ENCODE assay signal across 9 cellular contexts in genomic region chr6:41462980-41463930, GRCh38.
DNase-seq lines count a peak whose midpoint lies in the region; ATAC-seq, FAIRE-seq and TF ChIP-seq lines count a peak whose summit lies in the region.
"Had no signal": no experiment of that assay in that cellular context is flagged by ENCODE, and none has a peak within 500 bp of the region (broad histone marks: within the 10 kb centered on the region; RNA-seq: fewer than 3 reads in every experiment).

No MANE protein-coding gene starts in this region.

- no peak overlapping the region for H3K27ac Mint-ChIP-seq in activated CD4-positive, alpha-beta T cell treated with anti-CD3 and anti-CD28 coated beads for 36 hours
- H3K27ac Mint-ChIP-seq in activated CD4-positive, alpha-beta T cell treated with anti-CD3 and anti-CD28 coated beads, Interleukin-2, amount 10 ng/mL, durations not matched to agents 7 days and 5 days, result no peak overlapping the region
- no peak overlapping the region for H3K27ac Mint-ChIP-seq in astrocyte (ENCODE audit: unreplicated experiment)
- no peak overlapping the region for H3K27ac Mint-ChIP-seq in stimulated activated naive B cell treated with anti-CD40 and anti-IgM and Interleukin-4, amounts not matched to agents 10 μg/mL and 1 μg/mL and 100 μg/mL, for 72 hours
- H3K27ac Mint-ChIP-seq in CD8-positive, alpha-beta memory T cell, result peak overlapping the region in 1 of 8 donors; percentile 48

- peaks cover 32% of the 10 kb centered on the region for H3K27me3 Mint-ChIP-seq in activated CD4-positive, alpha-beta T cell treated with anti-CD3 and anti-CD28 coated beads for 36 hours
- H3K27me3 Mint-ChIP-seq in activated CD4-positive, alpha-beta T cell treated with anti-CD3 and anti-CD28 coated beads, Interleukin-2, amount 10 ng/mL, durations not matched to agents 7 days and 5 days, result peaks cover 53% of the 10 kb centered on the region
- peaks cover 51% of the 10 kb centered on the region for H3K27me3 Mint-ChIP-seq in astrocyte (ENCODE audit: low read depth, unreplicated experiment)
- peaks cover 35 to 55% of the 10 kb centered on the region in 2 donors for H3K27me3 Mint-ChIP-seq in stimulated activated naive B cell treated with anti-CD40 and anti-IgM and Interleukin-4, amounts not matched to agents 10 μg/mL and 1 μg/mL and 100 μg/mL, for 72 hours
- peaks cover 26 to 67% of the 10 kb centered on the region in 2 donors for H3K27me3 Mint-ChIP-seq in CD8-positive, alpha-beta memory T cell

- POLR2A ChIA-PET in activated CD4-positive, alpha-beta T cell treated with anti-CD3 and anti-CD28 coated beads for 36 hours (lab: Charles Lee), result no interaction called here
- POLR2A ChIA-PET in activated CD4-positive, alpha-beta T cell treated with anti-CD3 and anti-CD28 coated beads, Interleukin-2, amount 10 ng/mL, durations not matched to agents 7 days and 5 days (lab: Charles Lee), result no interaction called here
- POLR2A ChIA-PET in CD8-positive, alpha-beta memory T cell (lab: Charles Lee), result no interaction called here

- FAIRE-seq in astrocyte (lab: Jason Lieb, UNC), result no peak

- H3K27me3 ChIP-seq in astrocyte (ENCODE audit: insufficient read depth, low read length), result peaks cover 2% of the 10 kb centered on the region
- peaks cover 6% of the 10 kb centered on the region for H3K27me3 ChIP-seq in CD8-positive, alpha-beta memory T cell (ENCODE audit: insufficient read depth, low read length, poor library complexity, severe bottlenecking)

- no peak overlapping the region for H3K27ac ChIP-seq in astrocyte (ENCODE audit: low read depth, low read length)
- H3K27ac ChIP-seq in CD8-positive, alpha-beta memory T cell (ENCODE audit: low read depth, low read length), result no peak overlapping the region

- H3K4me1 ChIP-seq in astrocyte (ENCODE audit: insufficient read depth, low read length), result peaks cover 10% of the 10 kb centered on the region
- no peaks in the 10 kb centered on the region for H3K4me1 ChIP-seq in CD8-positive, alpha-beta memory T cell (ENCODE audit: insufficient read depth, low read length)

- H4K20me1 ChIP-seq in astrocyte (ENCODE audit: insufficient read depth, low read length), result no peaks in the 10 kb centered on the region

- DNase-seq in activated CD4-positive, alpha-beta T cell treated with anti-CD3 and anti-CD28 coated beads for 36 hours, result peak; percentile 53
- no peak for DNase-seq in activated CD4-positive, alpha-beta T cell treated with anti-CD3 and anti-CD28 coated beads, Interleukin-2, amount 10 ng/mL, durations not matched to agents 7 days and 5 days
- DNase-seq in KG1 (lab: John Stamatoyannopoulos, UW), result peak; percentile 33
- peak; percentile 62 for DNase-seq in astrocyte (ENCODE audit: low read depth)
- DNase-seq in inferior parietal cortex (ENCODE audit: extremely low spot score), result peak; percentile 40
- peak; percentile 22 for DNase-seq in stimulated activated naive B cell treated with anti-CD40 and anti-IgM and Interleukin-4, amounts not matched to agents 10 μg/mL and 1 μg/mL and 100 μg/mL, for 72 hours
- no peak for DNase-seq in CD8-positive, alpha-beta memory T cell
- no peak for DNase-seq in putamen (ENCODE audit: low spot score)
- DNase-seq: activated T-cell treated with anti-CD3 and anti-CD28 coated beads, Interleukin-2, amount 50 U/mL, for 4 hours had no signal

- H3K4me3 Mint-ChIP-seq in activated CD4-positive, alpha-beta T cell treated with anti-CD3 and anti-CD28 coated beads for 36 hours, result no peak overlapping the region
- no peak overlapping the region for H3K4me3 Mint-ChIP-seq in activated CD4-positive, alpha-beta T cell treated with anti-CD3 and anti-CD28 coated beads, Interleukin-2, amount 10 ng/mL, durations not matched to agents 7 days and 5 days
- H3K4me3 Mint-ChIP-seq in astrocyte (ENCODE audit: unreplicated experiment), result no peak overlapping the region
- H3K4me3 Mint-ChIP-seq in stimulated activated naive B cell treated with anti-CD40 and anti-IgM and Interleukin-4, amounts not matched to agents 10 μg/mL and 1 μg/mL and 100 μg/mL, for 72 hours, result no peak overlapping the region
- H3K4me3 Mint-ChIP-seq in CD8-positive, alpha-beta memory T cell, result no peak overlapping the region
- H3K4me3 Mint-ChIP-seq: activated T-cell treated with anti-CD3 and anti-CD28 coated beads, Interleukin-2, amount 50 U/mL, for 4 hours had no signal

- H3K9me3 ChIP-seq in astrocyte (ENCODE audit: insufficient read depth, low read depth, low read length), result no peaks in the 10 kb centered on the region
- no peaks in the 10 kb centered on the region for H3K9me3 ChIP-seq in CD8-positive, alpha-beta memory T cell (ENCODE audit: low read length)

- no peak overlapping the region for H3K9ac ChIP-seq in astrocyte (ENCODE audit: low read length)

- no peaks in the 10 kb centered on the region for H3K79me2 ChIP-seq in astrocyte (ENCODE audit: insufficient read depth, low read length)

- CTCF ChIA-PET in activated CD4-positive, alpha-beta T cell treated with anti-CD3 and anti-CD28 coated beads for 36 hours (lab: Charles Lee), result interaction anchor here (0.7 to 1.8 kb wide), 3 partner anchors 85 to 210 kb away, joined by 3 to 4 read pairs (median 3); no protein-coding TSS in a partner anchor
- CTCF ChIA-PET in activated CD4-positive, alpha-beta T cell treated with anti-CD3 and anti-CD28 coated beads, Interleukin-2, amount 10 ng/mL, durations not matched to agents 7 days and 5 days (lab: Charles Lee), result interaction anchor here (0.6 to 1.9 kb wide), 4 partner anchors 11 to 34 kb away, joined by 3 to 5 read pairs (median 5); no protein-coding TSS in a partner anchor
- CTCF ChIA-PET in CD8-positive, alpha-beta memory T cell (lab: Charles Lee), result interaction anchor here (0.6 to 1.0 kb wide), 2 partner anchors 17 to 129 kb away, joined by 3 read pairs; no protein-coding TSS in a partner anchor

- no peaks in the 10 kb centered on the region for H3K4me1 Mint-ChIP-seq in activated CD4-positive, alpha-beta T cell treated with anti-CD3 and anti-CD28 coated beads for 36 hours
- no peaks in the 10 kb centered on the region for H3K4me1 Mint-ChIP-seq in activated CD4-positive, alpha-beta T cell treated with anti-CD3 and anti-CD28 coated beads, Interleukin-2, amount 10 ng/mL, durations not matched to agents 7 days and 5 days
- H3K4me1 Mint-ChIP-seq in astrocyte (ENCODE audit: low read depth, unreplicated experiment), result peaks cover 12% of the 10 kb centered on the region
- H3K4me1 Mint-ChIP-seq in stimulated activated naive B cell treated with anti-CD40 and anti-IgM and Interleukin-4, amounts not matched to agents 10 μg/mL and 1 μg/mL and 100 μg/mL, for 72 hours, result peaks cover 11 to 14% of the 10 kb centered on the region in 2 donors
- no peaks in the 10 kb centered on the region for H3K4me1 Mint-ChIP-seq in CD8-positive, alpha-beta memory T cell

- H3K4me2 ChIP-seq in astrocyte (ENCODE audit: low read length), result no peak overlapping the region

- intact Hi-C loops in activated CD4-positive, alpha-beta T cell treated with anti-CD3 and anti-CD28 coated beads for 36 hours (cut with DNase I, micrococcal nuclease), result loop anchor here (1.0 to 2.0 kb wide), 2 partner anchors 129 to 130 kb away; no protein-coding TSS in a partner anchor

- no peaks in the 10 kb centered on the region for H3K36me3 ChIP-seq in astrocyte (ENCODE audit: insufficient read depth, low read length)
- H3K36me3 ChIP-seq in CD8-positive, alpha-beta memory T cell (ENCODE audit: insufficient read depth, low read length), result no peaks in the 10 kb centered on the region

- no peak overlapping the region for H2AFZ ChIP-seq in astrocyte (ENCODE audit: low read depth, low read length)

- no peaks in the 10 kb centered on the region for H3K9me3 Mint-ChIP-seq in activated CD4-positive, alpha-beta T cell treated with anti-CD3 and anti-CD28 coated beads for 36 hours (ENCODE audit: low read depth)
- H3K9me3 Mint-ChIP-seq in activated CD4-positive, alpha-beta T cell treated with anti-CD3 and anti-CD28 coated beads, Interleukin-2, amount 10 ng/mL, durations not matched to agents 7 days and 5 days, result no peaks in the 10 kb centered on the region
- no peaks in the 10 kb centered on the region for H3K9me3 Mint-ChIP-seq in astrocyte (ENCODE audit: unreplicated experiment)
- no peaks in the 10 kb centered on the region for H3K9me3 Mint-ChIP-seq in stimulated activated naive B cell treated with anti-CD40 and anti-IgM and Interleukin-4, amounts not matched to agents 10 μg/mL and 1 μg/mL and 100 μg/mL, for 72 hours
- H3K9me3 Mint-ChIP-seq in CD8-positive, alpha-beta memory T cell, result no peaks in the 10 kb centered on the region
- H3K9me3 Mint-ChIP-seq: activated T-cell treated with anti-CD3 and anti-CD28 coated beads, Interleukin-2, amount 50 U/mL, for 4 hours had no signal

- no peak overlapping the region for H3K4me3 ChIP-seq in astrocyte (ENCODE audit: insufficient read depth, low read depth, low read length)
- no peak overlapping the region for H3K4me3 ChIP-seq in CD8-positive, alpha-beta memory T cell (ENCODE audit: low read length)

- no peak for ATAC-seq in activated CD4-positive, alpha-beta T cell treated with anti-CD3 and anti-CD28 coated beads for 36 hours
- peak; percentile 79 to 83 for ATAC-seq in stimulated activated naive B cell treated with anti-CD40 and anti-IgM and Interleukin-4, amounts not matched to agents 10 μg/mL and 1 μg/mL and 100 μg/mL, for 72 hours (replicated peaks)

- H3K36me3 Mint-ChIP-seq in activated CD4-positive, alpha-beta T cell treated with anti-CD3 and anti-CD28 coated beads for 36 hours (ENCODE audit: low read depth), result no peaks in the 10 kb centered on the region
- H3K36me3 Mint-ChIP-seq in activated CD4-positive, alpha-beta T cell treated with anti-CD3 and anti-CD28 coated beads, Interleukin-2, amount 10 ng/mL, durations not matched to agents 7 days and 5 days (ENCODE audit: low read depth), result no peaks in the 10 kb centered on the region
- H3K36me3 Mint-ChIP-seq in astrocyte (ENCODE audit: low read depth, unreplicated experiment), result no peaks in the 10 kb centered on the region
- H3K36me3 Mint-ChIP-seq in stimulated activated naive B cell treated with anti-CD40 and anti-IgM and Interleukin-4, amounts not matched to agents 10 μg/mL and 1 μg/mL and 100 μg/mL, for 72 hours, result peaks cover 0 to 1% of the 10 kb centered on the region in 2 donors
- H3K36me3 Mint-ChIP-seq in CD8-positive, alpha-beta memory T cell, result no peaks in the 10 kb centered on the region

- TF ChIP-seq CTCF in astrocyte (IDR thresholded peaks at IDR 0.05; ENCODE audit: insufficient read depth, low read depth, low read length), result peak; percentile 59

Comparison
In these comparisons a context has a peak if more than half of its experiments do, and no peak if none do; other contexts are left out.
1. DNase-seq: peak in activated CD4-positive, alpha-beta T cell treated with anti-CD3 and anti-CD28 coated beads for 36 hours (single experiment), KG1 (single experiment), astrocyte (single experiment), inferior parietal cortex (single experiment) and stimulated activated naive B cell treated with anti-CD40 and anti-IgM and Interleukin-4, amounts not matched to agents 10 μg/mL and 1 μg/mL and 100 μg/mL, for 72 hours (single experiment); none in activated CD4-positive, alpha-beta T cell treated with anti-CD3 and anti-CD28 coated beads, Interleukin-2, amount 10 ng/mL, durations not matched to agents 7 days and 5 days (single experiment), CD8-positive, alpha-beta memory T cell (0 of 5) and putamen (single experiment).